ENCODE assay signal across 8 cellular contexts in genomic region chr6:158008894-158009891, GRCh38. TPM values are rescaled to one million over a fixed set of nuclear protein-coding genes. Genes with fewer than 3 reads are reported as not detected.
DNase-seq lines count a peak whose midpoint lies in the region; ATAC-seq and TF ChIP-seq lines count a peak whose summit lies in the region.

No MANE protein-coding gene starts in this region.

- peak overlapping the region; percentile 12 to 44 (median 30) for H3K27ac ChIP-seq in upper lobe of left lung

- no peaks in the 10 kb centered on the region for H3K27me3 ChIP-seq in upper lobe of left lung

- H3K36me3 Mint-ChIP-seq in chondrocyte (ENCODE audit: low read depth): peaks cover 7% of the 10 kb centered on the region

- 31 to 40% methylated on average over 19 of the region's 19 CpGs for WGBS in upper lobe of left lung, 2 donors

- peak in 1 of 4 donors; percentile 23 for TF ChIP-seq EP300 in upper lobe of left lung (IDR thresholded peaks at IDR 0.05)

- no peaks in the 10 kb centered on the region for H3K27me3 Mint-ChIP-seq in chondrocyte (ENCODE audit: low read depth)

- H3K9me3 Mint-ChIP-seq in chondrocyte (ENCODE audit: low read depth): no peaks in the 10 kb centered on the region

- peak overlapping the region; percentile 88 for H3K27ac Mint-ChIP-seq in chondrocyte (ENCODE audit: unreplicated experiment)

- DNase-seq in DMS53 (lab: John Stamatoyannopoulos, UW) (peak; percentile 12), DMS53 treated with DMSO at 0.1 percent for 48 hours (lab: John Stamatoyannopoulos, UW; ENCODE audit: unreplicated experiment) (no peak), T-helper 2 cell (peak in 3 of 5 experiments; percentile 10 to 81 (median 25)), chondrocyte (ENCODE audit: low spot score) (peak; percentile 64), mucosa of gallbladder (ENCODE audit: low spot score) (peak; percentile 49), upper lobe of left lung (no peak), GM19240 (ENCODE audit: insufficient read length, low spot score) (no peak), NCI-H146 (lab: John Stamatoyannopoulos, UW) (no peak)

- TF ChIP-seq POLR2A in upper lobe of left lung (IDR thresholded peaks at IDR 0.05): no peak

- peak; percentile 16 to 43 for ATAC-seq in upper lobe of left lung (ENCODE audit: low FRiP score in 2 of 2)

- peak overlapping the region in 1 of 4 donors; percentile 4 for H3K4me3 ChIP-seq in upper lobe of left lung

- H3K36me3 ChIP-seq in upper lobe of left lung: no peaks in the 10 kb centered on the region

- TF ChIP-seq CTCF in chondrocyte (IDR thresholded peaks at IDR 0.05): no peak
- TF ChIP-seq CTCF in upper lobe of left lung (IDR thresholded peaks at IDR 0.05): no peak

- H3K4me1 ChIP-seq in upper lobe of left lung: peaks cover 15 to 34% (median 26%) of the 10 kb centered on the region in 4 donors

- peaks cover 57% of the 10 kb centered on the region for H3K4me1 Mint-ChIP-seq in chondrocyte (ENCODE audit: low read depth)

- H3K4me3 Mint-ChIP-seq in chondrocyte (ENCODE audit: unreplicated experiment): peak overlapping the region; percentile 8

- no peaks in the 10 kb centered on the region for H3K9me3 ChIP-seq in upper lobe of left lung

RNA-seq across cellular contexts. Expression of gene SYNJ2, which starts 27.5 kb away (rescaled TPM):
- total RNA-seq in chondrocyte (29.2 to 54.5 TPM (median 53.1 TPM) in 3 replicates), mucosa of gallbladder (26.8 TPM), upper lobe of left lung (1 to 10 TPM; 3.0 to 7.7 (median 4.2) TPM)

Comparison
In these comparisons a context has a peak if more than half of its experiments do, and no peak if none do; other contexts are left out.
1. DNase-seq: peak in DMS53 (single experiment), T-helper 2 cell (3 of 5), chondrocyte (single experiment) and mucosa of gallbladder (single experiment); none in DMS53 treated with DMSO at 0.1 percent for 48 hours (single experiment), upper lobe of left lung (0 of 2), GM19240 (single experiment) and NCI-H146 (single experiment).